Comparison of ENCODE assay signal across 8 cellular contexts in the genomic region with DNA sequence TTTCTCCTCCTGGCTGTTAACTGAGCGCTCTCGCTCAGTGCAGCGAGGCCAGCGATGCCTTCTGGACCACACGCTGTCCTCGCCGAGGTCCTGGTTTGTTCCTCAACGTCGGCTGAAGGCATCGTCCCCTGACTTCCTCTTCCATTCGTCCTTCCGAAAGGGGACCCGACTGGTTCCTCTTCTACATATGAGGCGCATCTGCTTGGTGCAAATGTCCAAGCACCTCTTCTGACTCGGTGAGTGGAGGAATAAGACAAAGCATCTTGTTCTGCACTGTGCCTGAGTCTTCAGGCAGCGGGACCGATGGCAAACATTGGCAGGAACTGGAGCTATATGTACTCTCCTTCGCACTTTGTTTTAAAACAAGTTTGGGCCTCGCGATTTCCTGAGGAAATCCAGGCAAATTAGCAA. TPM values are rescaled to one million over a fixed set of nuclear protein-coding genes. Genes with fewer than 3 reads are reported as not detected.
A peak's percentile ranks its signal among the peaks of the same experiment; 100 is the strongest.
DNase-seq lines count a peak whose midpoint lies in the region; ATAC-seq and TF ChIP-seq lines count a peak whose summit lies in the region.

No MANE protein-coding gene starts in this region.

- H3K27me3 ChIP-seq in left ventricle myocardium inferior (ENCODE audit: low read depth) (peaks cover 58% of the 10 kb centered on the region), gastrocnemius medialis (no peaks in the 10 kb centered on the region)

- TF ChIP-seq POLR2A in gastrocnemius medialis (IDR thresholded peaks at IDR 0.05): no peak

- intact Hi-C loops in left ventricle myocardium inferior (cut with micrococcal nuclease): no loop called here
- intact Hi-C loops in gastrocnemius medialis (cut with DNase I; ENCODE audit: low total_unique reads): loop anchor here (2.0 to 5.0 kb wide), 3 partner anchors 27 to 169 kb away; a partner anchor contains a TSS

- H3K27ac ChIP-seq in left ventricle myocardium inferior (replicated peaks): peak overlapping the region; percentile 62
- peak overlapping the region; percentile 73 to 98 (median 88) for H3K27ac ChIP-seq in gastrocnemius medialis

- peak overlapping the region; percentile 61 for H3K4me3 ChIP-seq in WI38 (ENCODE audit: low read depth, low read length)
- H3K4me3 ChIP-seq in left ventricle myocardium inferior: peak overlapping the region; percentile 79
- peak overlapping the region; percentile 66 to 98 (median 82) for H3K4me3 ChIP-seq in gastrocnemius medialis

- H3K36me3 ChIP-seq in left ventricle myocardium inferior (no peaks in the 10 kb centered on the region), gastrocnemius medialis (no peaks in the 10 kb centered on the region)

- peaks cover 27% of the 10 kb centered on the region for H3K4me1 ChIP-seq in left ventricle myocardium inferior
- H3K4me1 ChIP-seq in gastrocnemius medialis: peaks cover 20 to 30% of the 10 kb centered on the region in 2 donors

- H3K9me3 ChIP-seq in left ventricle myocardium inferior (replicated peaks) (no peaks in the 10 kb centered on the region), gastrocnemius medialis (no peaks in the 10 kb centered on the region)

- in situ Hi-C loops in gastrocnemius medialis (cut with MboI; ENCODE audit: low sequenced_read_pairs in 4 of 4): no loop called here

- peak; percentile 56 for DNase-seq in CD1c-positive myeloid dendritic cell (ENCODE audit: extremely low spot score)
- DNase-seq in left ventricle myocardium inferior: no peak
- DNase-seq in gastrocnemius medialis: no peak
- DNase-seq in dedifferentiated amniotic fluid mesenchymal stem cell (ENCODE audit: extremely low spot score): no peak
- no peak for DNase-seq in amygdala (lab: John Stamatoyannopoulos, UW)

- ATAC-seq in GM19043 (IDR thresholded peaks at IDR 0.05; ENCODE audit: low read depth, unreplicated experiment) (peak; percentile 17), HG03196 (IDR thresholded peaks at IDR 0.05; ENCODE audit: unreplicated experiment) (peak; percentile 17), gastrocnemius medialis (peak; percentile 6 to 18)

- TF ChIP-seq CTCF in WI38 (IDR thresholded peaks at IDR 0.05; ENCODE audit: low read depth, low read length) (no peak), left ventricle myocardium inferior (IDR thresholded peaks at IDR 0.05; ENCODE audit: borderline replicate concordance) (no peak), gastrocnemius medialis (IDR thresholded peaks at IDR 0.05 in 4 of 5, conservative IDR thresholded peaks at IDR 0.05 in 1 of 5) (no peak)

RNA-seq across cellular contexts. Expression of a gene that starts 0.7 kb away (rescaled TPM):
- total RNA-seq in left ventricle myocardium inferior: 4.0 TPM
- 100 to 1,000 TPM in 1 of 4 donors, 10 to 100 TPM in 3; 25.8 to 103 (median 65.6) TPM for total RNA-seq in gastrocnemius medialis
